19 cellular contexts compared by ENCODE assay signal in genomic region chr3:163878396-163878795, GRCh38.
DNase-seq lines count a peak whose midpoint lies in the region; ATAC-seq and TF ChIP-seq lines count a peak whose summit lies in the region.
"Had no signal": no experiment of that assay in that cellular context is flagged by ENCODE, and none has a peak within 500 bp of the region (broad histone marks: within the 10 kb centered on the region; RNA-seq: fewer than 3 reads in every experiment).

No MANE protein-coding gene starts in this region.

- no peak overlapping the region for H3K4me3 ChIP-seq in OCI-LY7 (ENCODE audit: low read depth, low read length, poor library complexity, severe bottlenecking)
- peak overlapping the region; percentile 36 for H3K4me3 ChIP-seq in endodermal cell (ENCODE audit: low read length)

- H4K20me1 ChIP-seq in OCI-LY7 (ENCODE audit: insufficient read depth, low read length), result no peaks in the 10 kb centered on the region

- H3K4me3 Mint-ChIP-seq in endodermal cell, result no peak overlapping the region
- no peak overlapping the region for H3K4me3 Mint-ChIP-seq in activated CD4-positive, alpha-beta memory T cell treated with anti-CD3 and anti-CD28 coated beads for 36 hours
- H3K4me3 Mint-ChIP-seq: CD14-positive monocyte; T-helper 1 cell treated with Interleukin-12 subunit alpha and Interleukin-12 subunit beta and Interleukin-4 antibody, amounts not matched to agents 30 μg/mL and 1 μg/mL, for 36 hours had no signal

- no peak overlapping the region for H3K9ac ChIP-seq in endodermal cell (ENCODE audit: extremely low read depth, low read length, poor library complexity, severe bottlenecking)

- H3K9me3 ChIP-seq in OCI-LY7 (ENCODE audit: low read length) (no peaks in the 10 kb centered on the region), endodermal cell (ENCODE audit: control insufficient read depth, low read length) (peaks cover 41% of the 10 kb centered on the region)

- H3K4me2 ChIP-seq in OCI-LY7 (ENCODE audit: low read length), result no peak overlapping the region

- no peak overlapping the region for H3K27ac Mint-ChIP-seq in endodermal cell
- H3K27ac Mint-ChIP-seq in activated CD4-positive, alpha-beta memory T cell treated with anti-CD3 and anti-CD28 coated beads for 36 hours, result no peak overlapping the region
- H3K27ac Mint-ChIP-seq: CD14-positive monocyte; T-helper 1 cell treated with Interleukin-12 subunit alpha and Interleukin-12 subunit beta and Interleukin-4 antibody, amounts not matched to agents 30 μg/mL and 1 μg/mL, for 36 hours had no signal

- peaks cover 6% of the 10 kb centered on the region for H3K4me1 Mint-ChIP-seq in endodermal cell
- H3K4me1 Mint-ChIP-seq in activated CD4-positive, alpha-beta memory T cell treated with anti-CD3 and anti-CD28 coated beads for 36 hours (ENCODE audit: low read depth), result no peaks in the 10 kb centered on the region
- H3K4me1 Mint-ChIP-seq: CD14-positive monocyte had no signal

- no peak overlapping the region for H2AFZ ChIP-seq in OCI-LY7 (ENCODE audit: low read length)

- no peaks in the 10 kb centered on the region for H3K9me2 ChIP-seq in OCI-LY7 (ENCODE audit: insufficient read depth, low read length)

- H3K36me3 ChIP-seq in OCI-LY7 (ENCODE audit: insufficient read depth, low read length) (no peaks in the 10 kb centered on the region), endodermal cell (ENCODE audit: control insufficient read depth, insufficient read depth, low read length) (no peaks in the 10 kb centered on the region)

- no peak overlapping the region for H3K27ac ChIP-seq in OCI-LY7 (ENCODE audit: low read depth, low read length, poor library complexity, severe bottlenecking)
- H3K27ac ChIP-seq in endodermal cell (ENCODE audit: low read depth, low read length), result no peak overlapping the region
- H3K27ac ChIP-seq in RWPE1, result no peak overlapping the region

- intact Hi-C loops in OCI-LY7 (cut with micrococcal nuclease; ENCODE audit: unreplicated experiment), result no loop called here
- intact Hi-C loops in activated CD4-positive, alpha-beta memory T cell treated with anti-CD3 and anti-CD28 coated beads for 36 hours (cut with micrococcal nuclease), result no loop called here

- 92 to 93% methylated on average over 4 of the region's 4 CpGs for WGBS in endodermal cell (ENCODE audit: insufficient coverage in 1 of 2, insufficient read length in 1 of 2), 2 experiments

- no TSS peak for BruUV-seq in OCI-LY7 (replicated peaks; lab: Mats Ljungman, UMichigan)

- POLR2A ChIA-PET in OCI-LY7 (lab: Charles Lee) (interaction anchor here (0.6 kb wide), 1 partner anchor 112 kb away, joined by 3 read pairs; no protein-coding TSS in a partner anchor), RWPE1 (lab: Yijun Ruan, JAX; ENCODE audit: low non-redundant PET) (no interaction called here)
- POLR2A ChIA-PET in activated CD4-positive, alpha-beta memory T cell treated with anti-CD3 and anti-CD28 coated beads for 36 hours (lab: Charles Lee), result no interaction called here

- DNase-seq in A172 (ENCODE audit: low spot score) (peak; percentile 1), ELR (ENCODE audit: low read depth) (peak; percentile 19), OCI-LY7 (ENCODE audit: low spot score) (peak; percentile 2), endodermal cell (peak; percentile 44), RWPE1 (ENCODE audit: low spot score) (no peak)
- DNase-seq in activated CD4-positive, alpha-beta memory T cell treated with anti-CD3 and anti-CD28 coated beads for 36 hours, result no peak
- DNase-seq: ACHN, AML-193, DMS79, GDM1, IMR-90, NCI-H187, NCI-H446, NCI-H748 treated with DMSO at 0.1 percent for 48 hours, Right ventricle myocardium superior had no signal

- no peaks in the 10 kb centered on the region for H3K27me3 ChIP-seq in endodermal cell (ENCODE audit: control insufficient read depth, insufficient read depth, low read length, poor library complexity, severe bottlenecking)

- H3K36me3 Mint-ChIP-seq in endodermal cell (ENCODE audit: low read depth), result peaks cover 5% of the 10 kb centered on the region
- no peaks in the 10 kb centered on the region for H3K36me3 Mint-ChIP-seq in activated CD4-positive, alpha-beta memory T cell treated with anti-CD3 and anti-CD28 coated beads for 36 hours
- H3K36me3 Mint-ChIP-seq: CD14-positive monocyte had no signal

- no peaks in the 10 kb centered on the region for H3K4me1 ChIP-seq in OCI-LY7 (ENCODE audit: insufficient read depth, low read length, poor library complexity, severe bottlenecking)
- no peaks in the 10 kb centered on the region for H3K4me1 ChIP-seq in endodermal cell (ENCODE audit: control insufficient read depth, insufficient read depth, low read length)

- peaks cover 45% of the 10 kb centered on the region for H3K9me3 Mint-ChIP-seq in endodermal cell
- peaks cover 36% of the 10 kb centered on the region for H3K9me3 Mint-ChIP-seq in activated CD4-positive, alpha-beta memory T cell treated with anti-CD3 and anti-CD28 coated beads for 36 hours

- ATAC-seq in GM19467 (IDR thresholded peaks at IDR 0.05; ENCODE audit: unreplicated experiment), result no peak
- ATAC-seq: Panc1 had no signal

- TF ChIP-seq CTCF in OCI-LY7 (conservative IDR thresholded peaks at IDR 0.05; ENCODE audit: low read length), result no peak
- TF ChIP-seq CTCF in endodermal cell (conservative IDR thresholded peaks at IDR 0.05), result no peak
- no peak for TF ChIP-seq CTCF in RWPE1 (conservative IDR thresholded peaks at IDR 0.05; ENCODE audit: low read depth)

- H3K27me3 Mint-ChIP-seq in endodermal cell (ENCODE audit: insufficient read depth), result no peaks in the 10 kb centered on the region
- H3K27me3 Mint-ChIP-seq in activated CD4-positive, alpha-beta memory T cell treated with anti-CD3 and anti-CD28 coated beads for 36 hours, result no peaks in the 10 kb centered on the region

- H3K79me2 ChIP-seq in OCI-LY7 (ENCODE audit: insufficient read depth, low read depth, low read length), result no peaks in the 10 kb centered on the region

- CTCF ChIA-PET in OCI-LY7 (lab: Charles Lee; ENCODE audit: unreplicated experiment), result no interaction called here
- CTCF ChIA-PET in activated CD4-positive, alpha-beta memory T cell treated with anti-CD3 and anti-CD28 coated beads for 36 hours (lab: Charles Lee), result no interaction called here
- CTCF ChIA-PET in RWPE1 (lab: Yijun Ruan, JAX), result no interaction called here

Comparison
In these comparisons a context has a peak if more than half of its experiments do, and no peak if none do; other contexts are left out.
1. DNase-seq: peak in A172 (single experiment), ELR (single experiment), OCI-LY7 (single experiment) and endodermal cell (single experiment); none in activated CD4-positive, alpha-beta memory T cell treated with anti-CD3 and anti-CD28 coated beads for 36 hours (single experiment) and RWPE1 (single experiment).